ENCODE assay signal across 22 cellular contexts in the genomic region with DNA sequence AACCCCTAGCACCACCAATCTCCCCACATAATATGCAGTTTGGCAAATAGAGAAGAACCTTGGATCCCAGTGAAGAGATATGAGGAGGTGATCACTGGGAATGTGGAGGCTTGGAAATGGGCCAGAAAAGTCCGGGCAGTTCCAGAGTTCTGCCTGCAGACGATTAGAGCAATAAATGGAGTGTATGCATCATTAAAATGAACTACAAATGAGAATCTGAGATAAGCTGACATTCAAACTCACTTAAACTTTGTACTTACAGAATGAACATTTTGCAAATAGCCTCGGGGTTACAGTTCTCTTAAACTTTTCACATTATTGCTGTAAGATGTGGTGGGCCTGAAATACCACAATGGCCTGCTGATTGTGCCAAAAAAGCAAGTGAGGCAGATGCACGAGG. TPM values are rescaled to one million over a fixed set of nuclear protein-coding genes. Genes with fewer than 3 reads are reported as not detected.
A peak's percentile ranks its signal among the peaks of the same experiment; 100 is the strongest.
DNase-seq lines count a peak whose midpoint lies in the region; ATAC-seq and TF ChIP-seq lines count a peak whose summit lies in the region.
"Had no signal": no experiment of that assay in that cellular context is flagged by ENCODE, and none has a peak within 500 bp of the region (broad histone marks: within the 10 kb centered on the region; RNA-seq: fewer than 3 reads in every experiment).

No MANE protein-coding gene starts in this region.

- H3K9me3 ChIP-seq in HEK293 (ENCODE audit: control insufficient read depth, insufficient read depth, low read depth, low read length) = no peaks in the 10 kb centered on the region
- H3K9me3 ChIP-seq in fibroblast of lung (ENCODE audit: control insufficient read depth, insufficient read depth, low read depth, low read length) = no peaks in the 10 kb centered on the region
- no peaks in the 10 kb centered on the region for H3K9me3 ChIP-seq in smooth muscle cell (replicated peaks; ENCODE audit: low read depth)
- H3K9me3 ChIP-seq in Karpas-422 (ENCODE audit: low read length) = no peaks in the 10 kb centered on the region
- H3K9me3 ChIP-seq: adrenal gland, esophagus muscularis mucosa, heart left ventricle, right atrium auricular region, tibial artery had no signal

- DNase-seq in RPMI7951 (ENCODE audit: low read depth) (peak; percentile 92), fibroblast of lung (ENCODE audit: low read depth in 2 of 2) (peak; percentile 32 to 74), smooth muscle cell (lab: John Stamatoyannopoulos, UW; ENCODE audit: unreplicated experiment) (no peak), HUDEP-2 (lab: John Stamatoyannopoulos, UW; ENCODE audit: unreplicated experiment in 76 of 76) (no peak), Karpas-422 (no peak)
- no peak for DNase-seq in NK-92 treated with Interleukin-12 subunit alpha and Interleukin-12 subunit beta, amount 100 ng/mL, for 24 hours (lab: John Stamatoyannopoulos, UW)
- DNase-seq: activated CD4-positive, alpha-beta T cell treated with anti-CD3 and anti-CD28 coated beads, Interleukin-2, amount 10 ng/mL, durations not matched to agents 24 days and 14 days; activated effector memory CD4-positive, alpha-beta T cell treated with Interleukin-2 at 50 U/mL for 16 hours; AML-193; COR-L47; effector CD8-positive, alpha-beta T cell; heart left ventricle; NCI-H2029 treated with DMSO at 0.1 percent for 48 hours; Right ventricle myocardium superior; T-helper 1 cell; tibial artery had no signal

- no peak for ATAC-seq in HG03354 (IDR thresholded peaks at IDR 0.05; ENCODE audit: poor library complexity, severe bottlenecking, unreplicated experiment)
- ATAC-seq: heart left ventricle; stimulated activated memory B cell treated with anti-CD40 and anti-IgM and Interleukin-4, amounts not matched to agents 10 μg/mL and 1 μg/mL and 100 μg/mL, for 72 hours had no signal

- POLR2A ChIA-PET in HEK293 (lab: Yijun Ruan, JAX) = no interaction called here

- H3K4me2 ChIP-seq in fibroblast of lung (ENCODE audit: extremely low read depth, insufficient read depth, low read length) (no peak overlapping the region), smooth muscle cell (peak overlapping the region; percentile 53), Karpas-422 (ENCODE audit: low read depth, low read length, poor library complexity, severe bottlenecking) (no peak overlapping the region)

- H3K9ac ChIP-seq in fibroblast of lung (ENCODE audit: insufficient read depth, low read length) (no peak overlapping the region), smooth muscle cell (ENCODE audit: low read depth) (no peak overlapping the region), Karpas-422 (ENCODE audit: low read length) (no peak overlapping the region)

- no peak overlapping the region for H3K4me3 ChIP-seq in HEK293 (ENCODE audit: low read depth, low read length)
- no peak overlapping the region for H3K4me3 ChIP-seq in fibroblast of lung (replicated peaks in 1 of 4; ENCODE audit: control extremely low read depth in 1 of 4, insufficient read depth in 1 of 4, low read depth in 3 of 4, low read length in 4 of 4)
- H3K4me3 ChIP-seq in smooth muscle cell = no peak overlapping the region
- no peak overlapping the region for H3K4me3 ChIP-seq in Karpas-422 (ENCODE audit: low read length)
- H3K4me3 ChIP-seq: adrenal gland, esophagus muscularis mucosa, heart left ventricle, right atrium auricular region, tibial artery had no signal

- H2AFZ ChIP-seq in fibroblast of lung (ENCODE audit: low read length) = no peak overlapping the region
- no peak overlapping the region for H2AFZ ChIP-seq in smooth muscle cell (ENCODE audit: low read depth)
- no peak overlapping the region for H2AFZ ChIP-seq in Karpas-422 (ENCODE audit: low read length)

- peaks cover 15% of the 10 kb centered on the region for H3K4me1 ChIP-seq in HEK293 (ENCODE audit: control insufficient read depth, insufficient read depth, low read length)
- no peaks in the 10 kb centered on the region for H3K4me1 ChIP-seq in fibroblast of lung (ENCODE audit: control insufficient read depth, extremely low read depth, insufficient read depth, low read length)
- peaks cover 4% of the 10 kb centered on the region for H3K4me1 ChIP-seq in smooth muscle cell (ENCODE audit: low read depth)
- no peaks in the 10 kb centered on the region for H3K4me1 ChIP-seq in Karpas-422 (ENCODE audit: low read length)
- H3K4me1 ChIP-seq: adrenal gland, esophagus muscularis mucosa, heart left ventricle, right atrium auricular region had no signal

- no peaks in the 10 kb centered on the region for H3K9me2 ChIP-seq in Karpas-422 (replicated peaks; ENCODE audit: insufficient read depth, low read length)

- H3K27me3 ChIP-seq in fibroblast of lung (ENCODE audit: control insufficient read depth, insufficient read depth, low read length) (no peaks in the 10 kb centered on the region), smooth muscle cell (ENCODE audit: low read depth) (no peaks in the 10 kb centered on the region), Karpas-422 (ENCODE audit: low read length) (no peaks in the 10 kb centered on the region)
- H3K27me3 ChIP-seq: adrenal gland, esophagus muscularis mucosa, heart left ventricle, right atrium auricular region, tibial artery had no signal

- H3K36me3 ChIP-seq in HEK293 (ENCODE audit: control insufficient read depth in 2 of 2, insufficient read depth in 1 of 2, low read length in 2 of 2) (no peaks in the 10 kb centered on the region), fibroblast of lung (ENCODE audit: control insufficient read depth, insufficient read depth, low read length) (no peaks in the 10 kb centered on the region), smooth muscle cell (ENCODE audit: low read depth) (no peaks in the 10 kb centered on the region), Karpas-422 (ENCODE audit: insufficient read depth, low read length) (no peaks in the 10 kb centered on the region)
- H3K36me3 ChIP-seq: adrenal gland, esophagus muscularis mucosa, heart left ventricle, right atrium auricular region, tibial artery had no signal

- no peaks in the 10 kb centered on the region for H4K20me1 ChIP-seq in fibroblast of lung (ENCODE audit: control insufficient read depth, extremely low read depth, insufficient read depth, low read length)
- no peaks in the 10 kb centered on the region for H4K20me1 ChIP-seq in smooth muscle cell (ENCODE audit: low read depth)
- no peaks in the 10 kb centered on the region for H4K20me1 ChIP-seq in Karpas-422 (ENCODE audit: insufficient read depth, low read depth, low read length)

- TF ChIP-seq CTCF in HEK293 (tag by site-specific recombination; IDR thresholded peaks at IDR 0.05) (no peak), fibroblast of lung (conservative IDR thresholded peaks at IDR 0.05 in 1 of 2, IDR thresholded peaks at IDR 0.05 in 1 of 2; ENCODE audit: low read depth in 1 of 2, low read length in 2 of 2) (no peak), smooth muscle cell (IDR thresholded peaks at IDR 0.05; ENCODE audit: borderline replicate concordance, insufficient read depth, poor library complexity, severe bottlenecking) (no peak)

- H3K27ac ChIP-seq in HEK293 (ENCODE audit: extremely low read depth, low read depth, low read length) (peak overlapping the region; percentile 57; the same call in 1 of the 2 replicates), fibroblast of lung (ENCODE audit: insufficient read depth, low read length) (no peak overlapping the region), smooth muscle cell (ENCODE audit: low read depth) (no peak overlapping the region), Karpas-422 (ENCODE audit: low read length) (no peak overlapping the region)
- H3K27ac ChIP-seq: adrenal gland, esophagus muscularis mucosa, heart left ventricle, right atrium auricular region, tibial artery had no signal

- 8% methylated on average over 4 of the region's 4 CpGs for WGBS in smooth muscle cell (ENCODE audit: low lambda C conversion rate)

- no peaks in the 10 kb centered on the region for H3K79me2 ChIP-seq in fibroblast of lung (ENCODE audit: control insufficient read depth, insufficient read depth, low read length)
- H3K79me2 ChIP-seq in smooth muscle cell (ENCODE audit: low read depth) = no peaks in the 10 kb centered on the region
- H3K79me2 ChIP-seq in Karpas-422 (ENCODE audit: low read length) = no peaks in the 10 kb centered on the region

- CTCF ChIA-PET in HEK293 (lab: Yijun Ruan, JAX) = no interaction called here

- peaks cover 12% of the 10 kb centered on the region for H3F3A ChIP-seq in smooth muscle cell (ENCODE audit: low read depth)

TF ChIP-seq in HEK293, 187 proteins besides CTCF, POLR2A, EP300 and RAD21 (continues in another document):
- TF ChIP-seq ZNF670 (tag by site-specific recombination; IDR thresholded peaks at IDR 0.05; ENCODE audit: low read depth) (no peak), GLIS1 (tag by site-specific recombination; IDR thresholded peaks at IDR 0.05) (0 out of 2 replicates have a peak, but pooled peaks have one; percentile 18), PRDM6 (tag by site-specific recombination; IDR thresholded peaks at IDR 0.05) (peak; percentile 96), ZNF747 (tag by site-specific recombination; IDR thresholded peaks at IDR 0.05) (no peak), SP7 (tag by site-specific recombination; IDR thresholded peaks at IDR 0.05) (0 out of 2 replicates have a peak, but pooled peaks have one; percentile 14), ZNF580 (tag by site-specific recombination; IDR thresholded peaks at IDR 0.05) (peak; percentile 7; the same call in 1 of the 2 replicates)

RNA-seq across cellular contexts. Expression of gene LHFPL2, which starts 23.0 kb away (rescaled TPM):
- total RNA-seq in RPMI7951 (2014; rRNA removed; shearing (Covaris generic)) = 35.1 and 38.2 TPM in 2 replicates
- 38.8 and 51.4 TPM in 2 replicates for total RNA-seq in fibroblast of lung
- 13.7 and 27.4 TPM in 2 replicates for polyA plus RNA-seq in fibroblast of lung
- polyA plus RNA-seq in fibroblast of lung (2012) = 14.6 and 32.5 TPM in 2 replicates
- polyA minus RNA-seq in fibroblast of lung (ENCODE audit: low replicate concordance) = 13.7 and 57.6 TPM in 2 replicates
- 18.6 and 18.8 TPM in 2 replicates for total RNA-seq in smooth muscle cell
- 10.5 and 13.4 TPM in 2 replicates for polyA plus RNA-seq in smooth muscle cell
- 4.7 and 4.8 TPM in 2 replicates for total RNA-seq in Karpas-422 (2014; rRNA removed; shearing (Covaris generic); ENCODE audit: low replicate concordance)

Comparison
In these comparisons a context has a peak if more than half of its experiments do, and no peak if none do; other contexts are left out.
1. DNase-seq: peak in RPMI7951 (single experiment) and fibroblast of lung (2 of 2); none in smooth muscle cell (single experiment), HUDEP-2 (0 of 76), NK-92 treated with Interleukin-12 subunit alpha and Interleukin-12 subunit beta, amount 100 ng/mL, for 24 hours (single experiment) and Karpas-422 (single experiment).